11 cellular contexts compared by ENCODE assay signal in genomic region chr11:93054881-93055280, GRCh38.
A peak's percentile ranks its signal among the peaks of the same experiment; 100 is the strongest.
DNase-seq lines count a peak whose midpoint lies in the region; ATAC-seq, FAIRE-seq and TF ChIP-seq lines count a peak whose summit lies in the region.
"Had no signal": no experiment of that assay in that cellular context is flagged by ENCODE, and none has a peak within 500 bp of the region (broad histone marks: within the 10 kb centered on the region; RNA-seq: fewer than 3 reads in every experiment).

No MANE protein-coding gene starts in this region.

- peak; percentile 95 for ATAC-seq in stimulated activated naive CD8-positive, alpha-beta T cell treated with anti-CD3 and anti-CD28 coated beads, Interleukin-15, amount 100 ng/mL, for 72 hours

- peaks cover 6% of the 10 kb centered on the region for H3K4me1 Mint-ChIP-seq in stimulated activated naive CD8-positive, alpha-beta T cell treated with anti-CD3 and anti-CD28 coated beads, Interleukin-15, amount 100 ng/mL, for 72 hours

- peak overlapping the region; percentile 50 to 95 for H3K27ac Mint-ChIP-seq in stimulated activated naive CD8-positive, alpha-beta T cell treated with anti-CD3 and anti-CD28 coated beads, Interleukin-15, amount 100 ng/mL, for 72 hours

- no peaks in the 10 kb centered on the region for H3K9me3 Mint-ChIP-seq in stimulated activated naive CD8-positive, alpha-beta T cell treated with anti-CD3 and anti-CD28 coated beads, Interleukin-15, amount 100 ng/mL, for 72 hours

- H3K4me3 Mint-ChIP-seq in stimulated activated naive CD8-positive, alpha-beta T cell treated with anti-CD3 and anti-CD28 coated beads, Interleukin-15, amount 100 ng/mL, for 72 hours, result peak overlapping the region in 1 of 2 donors; percentile 48

- H3K36me3 ChIP-seq in MG63 (no peaks in the 10 kb centered on the region), bronchial epithelial cell (ENCODE audit: control insufficient read depth, insufficient read depth, low read length) (no peaks in the 10 kb centered on the region)
- H3K36me3 ChIP-seq: right lobe of liver had no signal

- no peaks in the 10 kb centered on the region for H3K9me3 ChIP-seq in MG63
- H3K9me3 ChIP-seq: right lobe of liver had no signal

- DNase-seq in stimulated activated CD4-positive, alpha-beta T cell treated with anti-CD3 and anti-CD28 coated beads, Interleukin-12 subunit alpha, Interleukin-12 subunit beta, amount 100 ng/mL, for 48 hours (ENCODE audit: low read depth in 2 of 3, low spot score in 1 of 3), result peak in 2 of 3 donors; percentile 8 to 16
- no peak for DNase-seq in stimulated activated CD4-positive, alpha-beta T cell treated with anti-CD3 and anti-CD28 coated beads, Interleukin-4, amount 100 ng/mL, for 4 hours
- DNase-seq in MG63 (peak; percentile 84), bronchial epithelial cell (ENCODE audit: low read depth) (peak; percentile 99), NCI-H510A treated with DMSO at 0.1 percent for 48 hours (lab: John Stamatoyannopoulos, UW) (no peak), DMS153 treated with DMSO at 0.1 percent for 48 hours (lab: John Stamatoyannopoulos, UW; ENCODE audit: unreplicated experiment) (no peak), SKM-1 treated with dmso at 0.1 percent for 144 hours (lab: John Stamatoyannopoulos, UW; ENCODE audit: unreplicated experiment) (no peak)
- DNase-seq in stimulated activated naive CD8-positive, alpha-beta T cell treated with anti-CD3 and anti-CD28 coated beads, Interleukin-15, amount 100 ng/mL, for 72 hours, result peak; percentile 8 to 38
- DNase-seq: dermis blood vessel endothelial cell, right lobe of liver had no signal

- FAIRE-seq in bronchial epithelial cell (lab: Jason Lieb, UNC), result no peak
- FAIRE-seq: G401.6 had no signal

- H3K4me3 ChIP-seq in MG63 (no peak overlapping the region), bronchial epithelial cell (ENCODE audit: low read depth, low read length) (no peak overlapping the region)
- H3K4me3 ChIP-seq: right lobe of liver had no signal

- H3K27me3 ChIP-seq in MG63, result no peaks in the 10 kb centered on the region
- no peaks in the 10 kb centered on the region for H3K27me3 ChIP-seq in bronchial epithelial cell (ENCODE audit: control insufficient read depth, insufficient read depth, low read length)
- H3K27me3 ChIP-seq: right lobe of liver had no signal

- peaks cover 26% of the 10 kb centered on the region for H3K27me3 Mint-ChIP-seq in stimulated activated naive CD8-positive, alpha-beta T cell treated with anti-CD3 and anti-CD28 coated beads, Interleukin-15, amount 100 ng/mL, for 72 hours

- no peak for TF ChIP-seq CTCF in bronchial epithelial cell (IDR thresholded peaks at IDR 0.05; ENCODE audit: insufficient read depth, low read length, severe bottlenecking)

Comparison
In these comparisons a context has a peak if more than half of its experiments do, and no peak if none do; other contexts are left out.
1. DNase-seq: peak in stimulated activated CD4-positive, alpha-beta T cell treated with anti-CD3 and anti-CD28 coated beads, Interleukin-12 subunit alpha, Interleukin-12 subunit beta, amount 100 ng/mL, for 48 hours (2 of 3), MG63 (single experiment), bronchial epithelial cell (single experiment) and stimulated activated naive CD8-positive, alpha-beta T cell treated with anti-CD3 and anti-CD28 coated beads, Interleukin-15, amount 100 ng/mL, for 72 hours (2 of 2); none in stimulated activated CD4-positive, alpha-beta T cell treated with anti-CD3 and anti-CD28 coated beads, Interleukin-4, amount 100 ng/mL, for 4 hours (0 of 2), NCI-H510A treated with DMSO at 0.1 percent for 48 hours (single experiment), DMS153 treated with DMSO at 0.1 percent for 48 hours (single experiment) and SKM-1 treated with dmso at 0.1 percent for 144 hours (single experiment).